In the genomic region with DNA sequence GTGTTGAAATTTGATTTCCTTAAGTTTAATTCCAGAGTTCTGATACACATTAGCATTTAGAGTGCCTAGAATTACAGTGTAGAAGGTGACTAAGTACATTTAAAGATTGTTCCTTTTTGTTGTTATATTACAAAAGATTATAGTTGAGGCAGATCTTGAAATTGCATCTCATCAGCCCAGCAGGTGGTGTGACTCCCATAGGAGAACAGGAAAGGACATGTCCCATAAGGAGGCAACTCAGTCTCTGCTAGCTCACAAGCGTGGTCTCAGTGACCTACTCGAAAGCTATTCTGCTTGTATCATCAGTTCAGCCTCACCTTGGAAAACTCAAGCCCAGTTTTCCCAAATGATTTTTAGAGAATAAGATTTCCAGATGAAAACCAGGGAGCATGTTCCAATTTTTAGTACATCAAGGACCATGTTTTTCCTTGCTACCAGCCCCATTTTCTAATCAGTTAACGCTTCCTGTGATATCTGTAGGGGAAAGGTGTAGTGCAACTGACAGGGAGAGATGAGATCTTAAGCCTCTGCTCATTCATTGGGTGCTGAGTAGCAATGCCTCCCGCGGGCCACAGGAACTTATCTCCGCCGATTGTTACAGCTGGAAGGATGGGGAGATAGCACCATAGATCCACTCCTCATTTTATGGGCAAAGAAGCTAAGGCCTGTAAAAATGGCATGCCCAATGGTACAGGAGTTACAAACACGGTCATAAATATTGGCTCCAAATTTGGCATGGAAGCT, we compare ENCODE assay signal across 1 cellular context.
TF ChIP-seq lines count a peak whose summit lies in the region.

No MANE protein-coding gene starts in this region.

TF ChIP-seq in H1, 55 proteins besides CTCF, POLR2A, EP300 and RAD21:
- no peak for TF ChIP-seq SIRT6 (IDR thresholded peaks at IDR 0.05; ENCODE audit: low read length)
- TF ChIP-seq YY1 (IDR thresholded peaks at IDR 0.05; ENCODE audit: low read depth, low read length), result peak; percentile 63; the same call in 1 of the 2 replicates
TF ChIP-seq in H1: peak in this region for 1.
